ENCODE assay signal across 19 cellular contexts in genomic region chr16:81677375-81677737, GRCh38.
"Had no signal": no experiment of that assay in that cellular context is flagged by ENCODE, and none has a peak within 500 bp of the region (broad histone marks: within the 10 kb centered on the region; RNA-seq: fewer than 3 reads in every experiment).

No MANE protein-coding gene starts in this region.

- H3K4me3 Mint-ChIP-seq: activated CD4-positive, alpha-beta memory T cell treated with anti-CD3 and anti-CD28 coated beads for 36 hours; activated naive CD4-positive, alpha-beta T cell treated with anti-CD3 and anti-CD28 coated beads, Interleukin-2, amount 10 ng/mL, durations not matched to agents 7 days and 5 days; T-cell had no signal

- DNase-seq: activated CD4-positive, alpha-beta memory T cell treated with anti-CD3 and anti-CD28 coated beads for 36 hours; activated CD8-positive, alpha-beta memory T cell treated with anti-CD3 and anti-CD28 coated beads, Interleukin-2, amount 50 U/mL, for 48 hours; activated naive CD4-positive, alpha-beta T cell treated with anti-CD3 and anti-CD28 coated beads, Interleukin-2, amount 10 ng/mL, durations not matched to agents 7 days and 5 days; hippocampal formation; naive thymus-derived CD8-positive, alpha-beta T cell; occipital lobe; SK-N-SH; stimulated activated CD4-positive, alpha-beta T cell treated with anti-CD3 and anti-CD28 coated beads, Interleukin-15, amount 100 ng/mL, for 24 hours; stimulated activated CD4-positive, alpha-beta T cell treated with anti-CD3 and anti-CD28 coated beads, Interleukin-4, amount 100 ng/mL, for 24 hours; stimulated activated naive CD8-positive, alpha-beta T cell treated with anti-CD3 and anti-CD28 coated beads, Interleukin-15, Interleukin-2, amounts not matched to agents 100 U/mL and 50 U/mL, for 24 hours; T-cell; T1000 had no signal

- ATAC-seq: activated CD4-positive, CD25-positive, alpha-beta regulatory T cell treated with anti-CD3 and anti-CD28 coated beads, Interleukin-2, amount 50 U/mL, for 24 hours; left lobe of liver; naive thymus-derived CD8-positive, alpha-beta T cell; stimulated activated naive CD8-positive, alpha-beta T cell treated with anti-CD3 and anti-CD28 coated beads, Interleukin-15, Interleukin-2, amounts not matched to agents 100 U/mL and 50 U/mL, for 24 hours; T-cell had no signal

- H3K9me3 ChIP-seq: esophagus muscularis mucosa, prostate gland, SK-N-SH had no signal

- H3K4me1 Mint-ChIP-seq: activated naive CD4-positive, alpha-beta T cell treated with anti-CD3 and anti-CD28 coated beads, Interleukin-2, amount 10 ng/mL, durations not matched to agents 7 days and 5 days had no signal

- H3K27me3 Mint-ChIP-seq: activated CD4-positive, alpha-beta memory T cell treated with anti-CD3 and anti-CD28 coated beads for 36 hours; activated naive CD4-positive, alpha-beta T cell treated with anti-CD3 and anti-CD28 coated beads, Interleukin-2, amount 10 ng/mL, durations not matched to agents 7 days and 5 days; naive thymus-derived CD8-positive, alpha-beta T cell; T-cell had no signal

- H3K27me3 ChIP-seq: cardiac muscle cell, esophagus muscularis mucosa had no signal

- H3K4me3 ChIP-seq: cardiac muscle cell, esophagus muscularis mucosa, prostate gland, skin epidermis had no signal

- H3K4me1 ChIP-seq: prostate gland had no signal

- H3K9me3 Mint-ChIP-seq: activated CD4-positive, alpha-beta memory T cell treated with anti-CD3 and anti-CD28 coated beads for 36 hours; activated naive CD4-positive, alpha-beta T cell treated with anti-CD3 and anti-CD28 coated beads, Interleukin-2, amount 10 ng/mL, durations not matched to agents 7 days and 5 days; activated T-helper 2 cell treated with anti-CD3 and anti-CD28 coated beads, Interferon-gamma antibody, Interleukin-2, Interleukin-4, amounts not matched to agents 10 μg/mL and 5 μg/mL and 100 μg/mL, durations not matched to agents 14 hours and 24 hours and 36 hours; naive thymus-derived CD8-positive, alpha-beta T cell; T-cell had no signal

- H3K27ac ChIP-seq: cardiac muscle cell, esophagus muscularis mucosa, prostate gland had no signal

- H3K27ac Mint-ChIP-seq: activated CD4-positive, alpha-beta memory T cell treated with anti-CD3 and anti-CD28 coated beads for 36 hours; activated naive CD4-positive, alpha-beta T cell treated with anti-CD3 and anti-CD28 coated beads, Interleukin-2, amount 10 ng/mL, durations not matched to agents 7 days and 5 days; activated T-helper 2 cell treated with anti-CD3 and anti-CD28 coated beads, Interferon-gamma antibody, Interleukin-2, Interleukin-4, amounts not matched to agents 10 μg/mL and 5 μg/mL and 100 μg/mL, durations not matched to agents 14 hours and 24 hours and 36 hours had no signal

- H3K36me3 ChIP-seq: prostate gland had no signal
